Comparison of ENCODE assay signal across 18 cellular contexts in genomic region chr7:76142861-76143260, GRCh38. TPM values are rescaled to one million over a fixed set of nuclear protein-coding genes. Genes with fewer than 3 reads are reported as not detected.
A peak's percentile ranks its signal among the peaks of the same experiment; 100 is the strongest.
DNase-seq lines count a peak whose midpoint lies in the region; ATAC-seq lines count a peak whose summit lies in the region.
"Had no signal": no experiment of that assay in that cellular context is flagged by ENCODE, and none has a peak within 500 bp of the region (broad histone marks: within the 10 kb centered on the region; RNA-seq: fewer than 3 reads in every experiment).

No MANE protein-coding gene starts in this region.

- H3K27ac Mint-ChIP-seq in activated naive CD4-positive, alpha-beta T cell treated with anti-CD3 and anti-CD28 coated beads, Interleukin-2, amount 50 U/mL, for 72 hours = peak overlapping the region; percentile 60 to 71
- H3K27ac Mint-ChIP-seq in T-helper 2 cell treated with Interferon-gamma antibody and Interleukin-4, amounts not matched to agents 5 μg/mL and 100 μg/mL, for 36 hours = peak overlapping the region; percentile 86
- H3K27ac Mint-ChIP-seq: CD8-positive, alpha-beta T cell; endodermal cell; stimulated activated effector memory CD8-positive, alpha-beta T cell treated with anti-CD3 and anti-CD28 coated beads, Interleukin-12 subunit alpha, Interleukin-12 subunit beta, amount 100 ng/mL, for 72 hours had no signal

- no peaks in the 10 kb centered on the region for H3K36me3 Mint-ChIP-seq in activated naive CD4-positive, alpha-beta T cell treated with anti-CD3 and anti-CD28 coated beads, Interleukin-2, amount 50 U/mL, for 72 hours
- peaks cover 7% of the 10 kb centered on the region for H3K36me3 Mint-ChIP-seq in T-helper 2 cell treated with Interferon-gamma antibody and Interleukin-4, amounts not matched to agents 5 μg/mL and 100 μg/mL, for 36 hours (ENCODE audit: low read depth)
- H3K36me3 Mint-ChIP-seq: CD8-positive, alpha-beta T cell; stimulated activated effector memory CD8-positive, alpha-beta T cell treated with anti-CD3 and anti-CD28 coated beads, Interleukin-12 subunit alpha, Interleukin-12 subunit beta, amount 100 ng/mL, for 72 hours had no signal

- ATAC-seq in activated naive CD4-positive, alpha-beta T cell treated with anti-CD3 and anti-CD28 coated beads, Interleukin-2, amount 50 U/mL, for 72 hours = peak; percentile 34 to 97
- ATAC-seq in HG02678 (IDR thresholded peaks at IDR 0.05; ENCODE audit: unreplicated experiment) = no peak
- ATAC-seq: CD8-positive, alpha-beta T cell; gastroesophageal sphincter; lower lobe of right lung; stimulated activated effector memory CD8-positive, alpha-beta T cell treated with anti-CD3 and anti-CD28 coated beads, Interleukin-12 subunit alpha, Interleukin-12 subunit beta, amount 100 ng/mL, for 72 hours had no signal

- peaks cover 40% of the 10 kb centered on the region for H3K4me1 Mint-ChIP-seq in T-helper 2 cell treated with Interferon-gamma antibody and Interleukin-4, amounts not matched to agents 5 μg/mL and 100 μg/mL, for 36 hours (ENCODE audit: low read depth)
- H3K4me1 Mint-ChIP-seq: endodermal cell; stimulated activated effector memory CD8-positive, alpha-beta T cell treated with anti-CD3 and anti-CD28 coated beads, Interleukin-12 subunit alpha, Interleukin-12 subunit beta, amount 100 ng/mL, for 72 hours had no signal

- peaks cover 3 to 13% of the 10 kb centered on the region in 2 donors for H3K9me3 Mint-ChIP-seq in activated naive CD4-positive, alpha-beta T cell treated with anti-CD3 and anti-CD28 coated beads, Interleukin-2, amount 50 U/mL, for 72 hours
- peaks cover 8% of the 10 kb centered on the region for H3K9me3 Mint-ChIP-seq in T-helper 2 cell treated with Interferon-gamma antibody and Interleukin-4, amounts not matched to agents 5 μg/mL and 100 μg/mL, for 36 hours
- H3K9me3 Mint-ChIP-seq: CD8-positive, alpha-beta T cell; endodermal cell; stimulated activated effector memory CD8-positive, alpha-beta T cell treated with anti-CD3 and anti-CD28 coated beads, Interleukin-12 subunit alpha, Interleukin-12 subunit beta, amount 100 ng/mL, for 72 hours had no signal

- DNase-seq in activated naive CD4-positive, alpha-beta T cell treated with anti-CD3 and anti-CD28 coated beads, Interleukin-2, amount 50 U/mL, for 72 hours (ENCODE audit: low spot score in 2 of 2) = no peak
- DNase-seq in activated naive CD4-positive, alpha-beta T cell (lab: John Stamatoyannopoulos, UW) = no peak
- peak; percentile 30 for DNase-seq in T-helper 2 cell treated with Interferon-gamma antibody and Interleukin-4, amounts not matched to agents 5 μg/mL and 100 μg/mL, for 36 hours (ENCODE audit: low spot score)
- DNase-seq in central memory CD4-positive, alpha-beta T cell = peak; percentile 5
- DNase-seq in NCI-H1048 (lab: John Stamatoyannopoulos, UW) (no peak), iPS-NIHi7 (ENCODE audit: extremely low spot score) (no peak)
- DNase-seq: colonic mucosa, DMS153, endodermal cell, H7, lower lobe of right lung, NCI-H187, NCI-H526 treated with DMSO at 0.1 percent for 48 hours, testis had no signal

- peak overlapping the region; percentile 71 for H3K4me3 Mint-ChIP-seq in T-helper 2 cell treated with Interferon-gamma antibody and Interleukin-4, amounts not matched to agents 5 μg/mL and 100 μg/mL, for 36 hours
- H3K4me3 Mint-ChIP-seq: CD8-positive, alpha-beta T cell; endodermal cell; stimulated activated effector memory CD8-positive, alpha-beta T cell treated with anti-CD3 and anti-CD28 coated beads, Interleukin-12 subunit alpha, Interleukin-12 subunit beta, amount 100 ng/mL, for 72 hours had no signal

- no peaks in the 10 kb centered on the region for H3K27me3 Mint-ChIP-seq in T-helper 2 cell treated with Interferon-gamma antibody and Interleukin-4, amounts not matched to agents 5 μg/mL and 100 μg/mL, for 36 hours (ENCODE audit: low read depth)

RNA-seq across cellular contexts. Expression of gene SRRM3, which starts 58.8 kb away (rescaled TPM):
- not detected for total RNA-seq in activated naive CD4-positive, alpha-beta T cell treated with anti-CD3 and anti-CD28 coated beads, Interleukin-2, amount 50 U/mL, for 72 hours
- total RNA-seq: CD8-positive, alpha-beta T cell had no signal

Comparison
In these comparisons a context has a peak if more than half of its experiments do, and no peak if none do; other contexts are left out.
1. DNase-seq: peak in T-helper 2 cell treated with Interferon-gamma antibody and Interleukin-4, amounts not matched to agents 5 μg/mL and 100 μg/mL, for 36 hours (single experiment) and central memory CD4-positive, alpha-beta T cell (single experiment); none in activated naive CD4-positive, alpha-beta T cell treated with anti-CD3 and anti-CD28 coated beads, Interleukin-2, amount 50 U/mL, for 72 hours (0 of 2), activated naive CD4-positive, alpha-beta T cell (0 of 4), NCI-H1048 (single experiment) and iPS-NIHi7 (single experiment).